In the genomic region with DNA sequence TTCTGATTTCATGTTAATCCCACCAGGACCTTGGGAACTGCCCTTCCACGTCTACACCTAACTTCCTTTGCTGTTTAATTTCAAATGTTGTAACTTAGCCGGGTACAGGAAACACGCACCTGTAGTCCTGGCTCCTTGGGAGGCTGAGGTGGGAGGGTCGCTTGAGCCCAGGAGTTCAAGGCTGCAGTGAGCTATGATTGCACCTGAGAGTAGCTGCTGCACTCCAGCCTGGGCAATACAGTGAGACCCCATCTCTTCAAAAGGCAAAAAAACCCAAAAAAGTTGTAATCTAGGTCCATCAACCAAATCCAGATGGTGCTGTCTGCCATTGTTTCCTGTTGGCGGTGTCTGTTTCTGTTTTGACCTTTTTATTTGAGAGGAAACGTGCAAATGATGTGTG, we compare ENCODE assay signal across 15 cellular contexts. TPM values are rescaled to one million over a fixed set of nuclear protein-coding genes. Genes with fewer than 3 reads are reported as not detected.
DNase-seq lines count a peak whose midpoint lies in the region; ATAC-seq, FAIRE-seq and TF ChIP-seq lines count a peak whose summit lies in the region.
"Had no signal": no experiment of that assay in that cellular context is flagged by ENCODE, and none has a peak within 500 bp of the region (broad histone marks: within the 10 kb centered on the region; RNA-seq: fewer than 3 reads in every experiment).

No MANE protein-coding gene starts in this region.

- no peaks in the 10 kb centered on the region for H3F3A ChIP-seq in neural progenitor cell (ENCODE audit: low read depth)

- CTCF ChIA-PET in Calu3 (lab: Charles Lee) (no interaction called here), OCI-LY7 (lab: Charles Lee; ENCODE audit: unreplicated experiment) (no interaction called here), K562 (lab: Yijun Ruan, JAX; ENCODE audit: low intra/inter-chr PET ratio) (no interaction called here)

- H3K4me1 Mint-ChIP-seq in Calu3 (ENCODE audit: low read depth, unreplicated experiment) (peaks cover 42% of the 10 kb centered on the region), neural progenitor cell (peaks cover 4% of the 10 kb centered on the region)

- H3K36me3 ChIP-seq in OCI-LY7 (ENCODE audit: insufficient read depth, low read length) (peaks cover 95% of the 10 kb centered on the region), K562 (ENCODE audit: control insufficient read depth, insufficient read depth, low read length) (peaks cover 55% of the 10 kb centered on the region; the same call in 1 of the 3 replicates), neural progenitor cell (no peaks in the 10 kb centered on the region), Peyer's patch (peaks cover 0 to 17% (median 0%) of the 10 kb centered on the region in 3 donors)

- H3K27me3 Mint-ChIP-seq in Calu3 (ENCODE audit: unreplicated experiment) (no peaks in the 10 kb centered on the region), neural progenitor cell (ENCODE audit: insufficient read depth, low read depth) (peaks cover 3% of the 10 kb centered on the region)
- H3K27me3 Mint-ChIP-seq: B cell; CD4-positive, alpha-beta memory T cell had no signal

- H4K20me1 ChIP-seq in OCI-LY7 (ENCODE audit: insufficient read depth, low read length) (no peaks in the 10 kb centered on the region), K562 (replicated peaks; ENCODE audit: control insufficient read depth, insufficient read depth, low read length) (no peaks in the 10 kb centered on the region), neural progenitor cell (ENCODE audit: low read depth) (peaks cover 43% of the 10 kb centered on the region)

- no peak for TF ChIP-seq CTCF in Calu3 (IDR thresholded peaks at IDR 0.05; ENCODE audit: unreplicated experiment)
- TF ChIP-seq CTCF in OCI-LY7 (conservative IDR thresholded peaks at IDR 0.05; ENCODE audit: low read length) = no peak
- TF ChIP-seq CTCF in K562 (IDR thresholded peaks at IDR 0.05 in 2 of 3, conservative IDR thresholded peaks at IDR 0.05 in 1 of 3; ENCODE audit: insufficient read depth in 2 of 3, low read depth in 1 of 3, low read length in 3 of 3) = no peak
- TF ChIP-seq CTCF in neural progenitor cell (IDR thresholded peaks at IDR 0.05) = no peak
- TF ChIP-seq CTCF in Peyer's patch (IDR thresholded peaks at IDR 0.05) = no peak

- H3K9me3 ChIP-seq in OCI-LY7 (ENCODE audit: low read length) = no peaks in the 10 kb centered on the region
- no peaks in the 10 kb centered on the region for H3K9me3 ChIP-seq in K562 (replicated peaks; ENCODE audit: control insufficient read depth, insufficient read depth, low read depth, low read length)
- H3K9me3 ChIP-seq in neural progenitor cell (ENCODE audit: low read depth) = no peaks in the 10 kb centered on the region
- H3K9me3 ChIP-seq in Peyer's patch = no peaks in the 10 kb centered on the region

- no peak overlapping the region for H3K9ac ChIP-seq in K562 (ENCODE audit: insufficient read depth in 1 of 2, low read depth in 2 of 2, low read length in 2 of 2)
- H3K9ac ChIP-seq in neural progenitor cell = no peak overlapping the region

- no peak overlapping the region for H3K27ac ChIP-seq in OCI-LY7 (ENCODE audit: low read depth, low read length, poor library complexity, severe bottlenecking)
- H3K27ac ChIP-seq in K562 (ENCODE audit: extremely low read depth, low read depth, low read length) = no peak overlapping the region
- H3K27ac ChIP-seq in neural progenitor cell = no peak overlapping the region
- no peak overlapping the region for H3K27ac ChIP-seq in Peyer's patch

- no peak overlapping the region for H3K4me3 ChIP-seq in OCI-LY7 (ENCODE audit: low read depth, low read length, poor library complexity, severe bottlenecking)
- no peak overlapping the region for H3K4me3 ChIP-seq in K562
- H3K4me3 ChIP-seq in neural progenitor cell = no peak overlapping the region
- H3K4me3 ChIP-seq in Peyer's patch = no peak overlapping the region
- H3K4me3 ChIP-seq: GM12878, GM23338 had no signal

- no peak overlapping the region for H3K27ac Mint-ChIP-seq in Calu3 (ENCODE audit: unreplicated experiment)
- peak overlapping the region; percentile 65 for H3K27ac Mint-ChIP-seq in neural progenitor cell
- H3K27ac Mint-ChIP-seq: B cell; CD4-positive, alpha-beta memory T cell; GM23338 had no signal

- ATAC-seq in K562 = no peak
- ATAC-seq: GM12878, GM23338 had no signal

- peaks cover 38% of the 10 kb centered on the region for H3K36me3 Mint-ChIP-seq in Calu3 (ENCODE audit: insufficient read depth, unreplicated experiment)
- peaks cover 24% of the 10 kb centered on the region for H3K36me3 Mint-ChIP-seq in neural progenitor cell

- H3K79me2 ChIP-seq in OCI-LY7 (ENCODE audit: insufficient read depth, low read depth, low read length) (peaks cover 59% of the 10 kb centered on the region), K562 (ENCODE audit: control insufficient read depth, insufficient read depth, low read length) (peaks cover 17% of the 10 kb centered on the region), neural progenitor cell (ENCODE audit: low read depth) (peaks cover 36% of the 10 kb centered on the region)

- no peak for FAIRE-seq in K562 (lab: Jason Lieb, UNC)
- FAIRE-seq: A204.1, D721Med, GM12878, HTR-8/SVneo had no signal

- no peaks in the 10 kb centered on the region for H3K9me1 ChIP-seq in K562 (ENCODE audit: control insufficient read depth, insufficient read depth, low read length)

- H2AFZ ChIP-seq in OCI-LY7 (ENCODE audit: low read length) (no peak overlapping the region), K562 (ENCODE audit: low read depth, low read length) (no peak overlapping the region), neural progenitor cell (replicated peaks) (no peak overlapping the region)
- H2AFZ ChIP-seq: GM23338 had no signal

- DNase-seq in Calu3 (no peak), OCI-LY7 (ENCODE audit: low spot score) (no peak), K562 (ENCODE audit: extremely low read depth in 1 of 4, low spot score in 3 of 4) (no peak), neural progenitor cell (ENCODE audit: low spot score) (no peak), Peyer's patch (no peak), DMS153 (lab: John Stamatoyannopoulos, UW) (no peak), SHP77 (lab: John Stamatoyannopoulos, UW) (no peak)
- no peak for DNase-seq in stimulated activated CD4-positive, alpha-beta T cell treated with anti-CD3 and anti-CD28 coated beads, Interleukin-2, amount 100 ng/mL, for 24 hours
- DNase-seq: CD4-positive, alpha-beta memory T cell had no signal

- no peaks in the 10 kb centered on the region for H3K27me3 ChIP-seq in K562 (ENCODE audit: control insufficient read depth in 2 of 2, insufficient read depth in 2 of 2, low read length in 2 of 2)
- no peaks in the 10 kb centered on the region for H3K27me3 ChIP-seq in neural progenitor cell
- no peaks in the 10 kb centered on the region for H3K27me3 ChIP-seq in Peyer's patch

- POLR2A ChIA-PET in OCI-LY7 (lab: Charles Lee) = no interaction called here
- POLR2A ChIA-PET in K562 (lab: Yijun Ruan, JAX) = no interaction called here

- no peak for TF ChIP-seq EP300 in K562 (IDR thresholded peaks at IDR 0.05; ENCODE audit: low read length)

- intact Hi-C loops in Calu3 (cut with micrococcal nuclease; ENCODE audit: unreplicated experiment) = no loop called here
- intact Hi-C loops in OCI-LY7 (cut with micrococcal nuclease; ENCODE audit: unreplicated experiment) = no loop called here
- intact Hi-C loops in K562 (cut with micrococcal nuclease) = no loop called here

- H3K9me3 Mint-ChIP-seq in Calu3 (ENCODE audit: low read depth, unreplicated experiment) (no peaks in the 10 kb centered on the region), neural progenitor cell (no peaks in the 10 kb centered on the region)
- H3K9me3 Mint-ChIP-seq: CD4-positive, alpha-beta memory T cell; GM23338 had no signal

- no TSS peak for BruUV-seq in Calu3 (replicated peaks; lab: Mats Ljungman, UMichigan)
- BruUV-seq in OCI-LY7 (replicated peaks; lab: Mats Ljungman, UMichigan) = TSS peak; percentile 25
- BruUV-seq in K562 (replicated peaks; lab: Mats Ljungman, UMichigan) = no TSS peak

- no peak for TF ChIP-seq POLR2A in K562 (conservative IDR thresholded peaks at IDR 0.05)
- no peak for TF ChIP-seq POLR2A in Peyer's patch (IDR thresholded peaks at IDR 0.05)

- H3K4me1 ChIP-seq in OCI-LY7 (ENCODE audit: insufficient read depth, low read length, poor library complexity, severe bottlenecking) = peaks cover 20% of the 10 kb centered on the region
- H3K4me1 ChIP-seq in K562 (replicated peaks in 1 of 2; ENCODE audit: control insufficient read depth in 2 of 2, insufficient read depth in 2 of 2, low read length in 2 of 2) = peaks cover 0 to 2% of the 10 kb centered on the region in 2 experiments; a peak in 1 of 5 replicates
- no peaks in the 10 kb centered on the region for H3K4me1 ChIP-seq in neural progenitor cell
- peaks cover 0 to 11% (median 0%) of the 10 kb centered on the region in 4 donors for H3K4me1 ChIP-seq in Peyer's patch

- H3K4me2 ChIP-seq in OCI-LY7 (ENCODE audit: low read length) (no peak overlapping the region), K562 (ENCODE audit: insufficient read depth, low read length) (no peak overlapping the region), neural progenitor cell (no peak overlapping the region)
- H3K4me2 ChIP-seq: GM23338 had no signal

- TF ChIP-seq RAD21 in K562 (CRISPR knock-in tag; conservative IDR thresholded peaks at IDR 0.05 in 1 of 2, IDR thresholded peaks at IDR 0.05 in 1 of 2) = no peak

- WGBS in K562 (ENCODE audit: insufficient coverage, low coverage, missing lambda C conversion rate) = 93% methylated on average over 6 of the region's 6 CpGs

- H3K9me2 ChIP-seq in OCI-LY7 (ENCODE audit: insufficient read depth, low read length) = no peaks in the 10 kb centered on the region

- in situ Hi-C loops in K562 (cut with MboI) = no loop called here

- H3K4me3 Mint-ChIP-seq in Calu3 (ENCODE audit: low read depth, unreplicated experiment) = peak overlapping the region; percentile 12
- no peak overlapping the region for H3K4me3 Mint-ChIP-seq in neural progenitor cell
- H3K4me3 Mint-ChIP-seq: B cell; CD4-positive, alpha-beta memory T cell; GM23338 had no signal

RNA-seq across cellular contexts. Expression of a gene that starts 14.5 kb away (rescaled TPM):
- total RNA-seq in Calu3 (2022) (21.0 and 25.5 TPM in 2 replicates), OCI-LY7 (2022) (84.7 and 100 TPM in 2 replicates), K562 (2014; rRNA removed) (16.1 and 23.1 TPM in 2 replicates), K562 (2014; rRNA removed; fragmentation: Illumina TruSeq; extraction: Trizol) (11.0 and 13.6 TPM in 2 replicates), K562 (2015; rRNA removed; fragmentation: Illumina TruSeq; extraction: Trizol) (14.9 TPM in 2 replicates), K562 (2021) (19.9 and 21.9 TPM in 2 replicates), neural progenitor cell (ENCODE audit: low replicate concordance) (22.1 and 41.3 TPM in 2 replicates), Peyer's patch (10 to 100 TPM in 1 of 4 donors, 1 to 10 TPM in 3; 3.3 to 23.9 (median 4.4) TPM)
- total RNA-seq in OCI-LY7 (2014; rRNA removed; shearing (Covaris generic)) = 66.2 and 76.2 TPM in 2 replicates
- 14.3 and 26.5 TPM in 2 replicates for total RNA-seq in K562 (2011; cell fraction: chromatin; rRNA removed; ENCODE audit: low replicate concordance)
- total RNA-seq in K562 (2011; cell fraction: nucleolus; rRNA removed) = 14.6 and 18.5 TPM in 2 replicates
- total RNA-seq in K562 (2011; cell fraction: nucleoplasm; rRNA removed) = 12.9 and 13.2 TPM in 2 replicates
- polyA plus RNA-seq in K562 (2011; rRNA removed) (11.2 and 11.5 TPM in 2 replicates), K562 (2014; fragmentation: Illumina TruSeq; extraction: Trizol) (19.5 and 20.1 TPM in 2 replicates), K562 (2014; fragmentation: Nextera tagmentation; extraction: Ambion mirVana) (under 1 TPM; 0.25 to 0.30 TPM), K562 (2014; rRNA removed) (16.8 and 17.1 TPM in 2 replicates)
- 13.9 and 19.9 TPM in 2 replicates for polyA plus RNA-seq in K562 (2011; cell fraction: cytosol; rRNA removed)
- 9.8 and 12.1 TPM in 2 replicates for polyA plus RNA-seq in K562 (2011; cell fraction: nucleus; rRNA removed)
- 14.5 and 17.2 TPM in 2 replicates for polyA plus RNA-seq in K562 (2012)
- polyA minus RNA-seq in K562 (2011; rRNA and poly(A)+ RNA removed) = 9.0 and 9.8 TPM in 2 replicates
- polyA minus RNA-seq in K562 (2011; cell fraction: cytosol; rRNA and poly(A)+ RNA removed) = 8.2 and 11.0 TPM in 2 replicates
- polyA minus RNA-seq in K562 (2011; cell fraction: nucleus; rRNA and poly(A)+ RNA removed) = 2.8 and 4.3 TPM in 2 replicates

RNA-seq across cellular contexts. Expression of a gene that starts 42.4 kb away (rescaled TPM):
- 55.3 and 58.7 TPM in 2 replicates for total RNA-seq in Calu3 (2022)
- total RNA-seq in OCI-LY7 (2014; rRNA removed; shearing (Covaris generic)) = 18.6 and 27.5 TPM in 2 replicates
- 44.7 and 59.9 TPM in 2 replicates for total RNA-seq in OCI-LY7 (2022)
- 289 and 513 TPM in 2 replicates for total RNA-seq in K562 (2011; cell fraction: chromatin; rRNA removed; ENCODE audit: low replicate concordance)
- total RNA-seq in K562 (2011; cell fraction: nucleolus; rRNA removed) = 197 and 203 TPM in 2 replicates
- 215 and 311 TPM in 2 replicates for total RNA-seq in K562 (2011; cell fraction: nucleoplasm; rRNA removed)
- total RNA-seq in K562 (2014; rRNA removed) = 14.7 and 36.9 TPM in 2 replicates
- total RNA-seq in K562 (2014; rRNA removed; fragmentation: Illumina TruSeq; extraction: Trizol) = 13.8 and 18.1 TPM in 2 replicates
- 25.8 and 28.9 TPM in 2 replicates for total RNA-seq in K562 (2015; rRNA removed; fragmentation: Illumina TruSeq; extraction: Trizol)
- total RNA-seq in K562 (2021) = 65.8 and 66.3 TPM in 2 replicates
- polyA plus RNA-seq in K562 (2011; rRNA removed) = 14.4 and 20.7 TPM in 2 replicates
- 9.9 and 11.6 TPM in 2 replicates for polyA plus RNA-seq in K562 (2011; cell fraction: cytosol; rRNA removed)
- 78.1 and 99.4 TPM in 2 replicates for polyA plus RNA-seq in K562 (2011; cell fraction: nucleus; rRNA removed)
- 33.1 and 37.7 TPM in 2 replicates for polyA plus RNA-seq in K562 (2012)
- polyA plus RNA-seq in K562 (2014; fragmentation: Illumina TruSeq; extraction: Trizol) = 40.7 and 46.7 TPM in 2 replicates
- 1 to 10 TPM; 2.2 to 3.8 TPM for polyA plus RNA-seq in K562 (2014; fragmentation: Nextera tagmentation; extraction: Ambion mirVana)
- 26.0 and 26.5 TPM in 2 replicates for polyA plus RNA-seq in K562 (2014; rRNA removed)
- polyA minus RNA-seq in K562 (2011; rRNA and poly(A)+ RNA removed) = 20.9 and 23.5 TPM in 2 replicates
- 51.8 and 60.9 TPM in 2 replicates for polyA minus RNA-seq in K562 (2011; cell fraction: cytosol; rRNA and poly(A)+ RNA removed)
- 61.8 and 88.5 TPM in 2 replicates for polyA minus RNA-seq in K562 (2011; cell fraction: nucleus; rRNA and poly(A)+ RNA removed)
- 1.9 and 4.3 TPM in 2 replicates for total RNA-seq in neural progenitor cell (ENCODE audit: low replicate concordance)
- total RNA-seq in Peyer's patch = 100 to 1,000 TPM in 2 of 4 donors, 10 to 100 TPM in 2; 41.5 to 157 (median 98.3) TPM
